Comparison of ENCODE assay signal across 8 cellular contexts in genomic region chr1:24390924-24391782, GRCh38. TPM values are rescaled to one million over a fixed set of nuclear protein-coding genes. Genes with fewer than 3 reads are reported as not detected.
A peak's percentile ranks its signal among the peaks of the same experiment; 100 is the strongest.
DNase-seq lines count a peak whose midpoint lies in the region; ATAC-seq, FAIRE-seq and TF ChIP-seq lines count a peak whose summit lies in the region.

No MANE protein-coding gene starts in this region.

- H4K8ac ChIP-seq in H1 (ENCODE audit: extremely low read depth, insufficient read depth, low read length) (no peak overlapping the region), mesendoderm (ENCODE audit: low read depth, low read length) (no peak overlapping the region)

- H4K91ac ChIP-seq in H1 (replicated peaks; ENCODE audit: insufficient read length, low read length): no peak overlapping the region

- 36% methylated on average over 12 of the region's 12 CpGs; no CpG with 5 or more reads in 1 of the 2 experiments for WGBS in H1 (ENCODE audit: extremely low coverage in 1 of 2, insufficient coverage in 1 of 2, insufficient read length in 1 of 2, insufficient replicate concordance in 2 of 2, low coverage in 1 of 2, low lambda C conversion rate in 2 of 2, missing lambda C conversion rate in 1 of 2), 2 experiments
- whole genome bisulfite sequencing in mesendoderm (ENCODE audit: extremely low coverage, insufficient coverage, low lambda C conversion rate): no CpG with 5 or more reads among the region's 12 CpGs

- H3K4ac ChIP-seq in H1 (replicated peaks; ENCODE audit: insufficient read length, low read depth, low read length): no peak overlapping the region
- H3K4ac ChIP-seq in mesendoderm (ENCODE audit: low read depth, low read length): no peak overlapping the region

- H3K23ac ChIP-seq in H1 (ENCODE audit: insufficient read length) (no peak overlapping the region), mesendoderm (ENCODE audit: low read length) (no peak overlapping the region)

- H2BK15ac ChIP-seq in H1 (ENCODE audit: low read length) (no peak overlapping the region), mesendoderm (replicated peaks; ENCODE audit: low read depth) (no peak overlapping the region)

- H3K56ac ChIP-seq in H1 (replicated peaks; ENCODE audit: insufficient read length, low read depth, low read length) (no peak overlapping the region), mesendoderm (ENCODE audit: low read length) (no peak overlapping the region)

- no peak for TF ChIP-seq EP300 in H1 (IDR thresholded peaks at IDR 0.05; ENCODE audit: borderline replicate concordance in 1 of 2, low read depth in 2 of 2, low read length in 2 of 2)

- no peak overlapping the region for H3K18ac ChIP-seq in H1 (ENCODE audit: extremely low read depth, low read length)
- H3K18ac ChIP-seq in mesendoderm (ENCODE audit: low read length): no peak overlapping the region

- H3K23me2 ChIP-seq in H1 (ENCODE audit: low read depth, low read length): no peaks in the 10 kb centered on the region

- H2BK5ac ChIP-seq in H1 (ENCODE audit: low read depth, low read length) (no peak overlapping the region), mesendoderm (ENCODE audit: low read length) (no peak overlapping the region)

- H3K4me2 ChIP-seq in H1 (ENCODE audit: insufficient read depth in 1 of 2, low read depth in 2 of 2, low read length in 2 of 2) (no peak overlapping the region), mesendoderm (ENCODE audit: low read length) (no peak overlapping the region)

- no peak for TF ChIP-seq POLR2A in H1 (IDR thresholded peaks at IDR 0.05; ENCODE audit: control extremely low read depth in 1 of 2, low read depth in 2 of 2, low read length in 2 of 2)

- peak; percentile 93 to 96 (median 95) for TF ChIP-seq CTCF in H1 (IDR thresholded peaks at IDR 0.05; ENCODE audit: control extremely low read depth in 1 of 3, insufficient read depth in 1 of 3, low read depth in 1 of 3, low read length in 3 of 3)

- H3K79me2 ChIP-seq in H1 (ENCODE audit: control insufficient read depth in 1 of 2, insufficient read depth in 2 of 2, low read length in 2 of 2) (no peaks in the 10 kb centered on the region), mesendoderm (ENCODE audit: control insufficient read depth, insufficient read depth, low read length) (no peaks in the 10 kb centered on the region)

- peak; percentile 54 for ATAC-seq in HG03432 (IDR thresholded peaks at IDR 0.05; ENCODE audit: unreplicated experiment)
- no peak for ATAC-seq in GM18517 (IDR thresholded peaks at IDR 0.05; ENCODE audit: unreplicated experiment)

- POLR2A ChIA-PET in H1 (lab: Charles Lee; ENCODE audit: partially characterized antibody): interaction anchor here (0.6 to 2.2 kb wide), 6 partner anchors 158 to 241 kb away, joined by 3 to 6 read pairs (median 3); no protein-coding TSS in a partner anchor

- H3K79me1 ChIP-seq in H1 (ENCODE audit: low read depth, low read length): no peaks in the 10 kb centered on the region
- no peaks in the 10 kb centered on the region for H3K79me1 ChIP-seq in mesendoderm (ENCODE audit: low read length)

- no peak overlapping the region for H3K27ac ChIP-seq in H1 (ENCODE audit: low read depth, low read length)
- no peak overlapping the region for H3K27ac ChIP-seq in mesendoderm (ENCODE audit: low read depth, low read length)

- H2AK5ac ChIP-seq in H1 (ENCODE audit: low read depth, low read length) (no peak overlapping the region), mesendoderm (ENCODE audit: low read length) (no peak overlapping the region)

- peak; percentile 98 for TF ChIP-seq RAD21 in H1 (IDR thresholded peaks at IDR 0.05 in 1 of 2, conservative IDR thresholded peaks at IDR 0.05 in 1 of 2; ENCODE audit: low read depth in 2 of 2, low read length in 2 of 2)

- peaks cover 9% of the 10 kb centered on the region for H3K4me1 ChIP-seq in NT2/D1 (ENCODE audit: insufficient read depth, insufficient read length)
- H3K4me1 ChIP-seq in H1 (replicated peaks in 1 of 4; ENCODE audit: control insufficient read depth in 3 of 4, insufficient read depth in 4 of 4, low read length in 3 of 4): peaks cover 0 to 2% (median 0%) of the 10 kb centered on the region in 4 experiments; a peak in 4 of 7 replicates
- H3K4me1 ChIP-seq in mesendoderm (ENCODE audit: control insufficient read depth, low read depth, low read length): no peaks in the 10 kb centered on the region

- peaks cover 29% of the 10 kb centered on the region for H3K36me3 ChIP-seq in NT2/D1 (ENCODE audit: insufficient read depth, insufficient read length, low read length)
- H3K36me3 ChIP-seq in H1 (ENCODE audit: control insufficient read depth in 2 of 4, insufficient read depth in 4 of 4, low read length in 3 of 4): no peaks in the 10 kb centered on the region
- no peaks in the 10 kb centered on the region for H3K36me3 ChIP-seq in mesendoderm (ENCODE audit: control insufficient read depth, insufficient read depth, low read length)

- no peak overlapping the region for H3K14ac ChIP-seq in H1 (ENCODE audit: insufficient read length)

- H3K4me3 ChIP-seq in NT2/D1 (ENCODE audit: insufficient read length, low read depth) (no peak overlapping the region), H1 (ENCODE audit: extremely low read depth in 1 of 4, insufficient read depth in 2 of 4, low read depth in 3 of 4, low read length in 4 of 4) (no peak overlapping the region), mesendoderm (ENCODE audit: low read length) (no peak overlapping the region)

- no peak overlapping the region for H2BK12ac ChIP-seq in H1 (ENCODE audit: low read depth, low read length)

- no peaks in the 10 kb centered on the region for H4K20me1 ChIP-seq in H1 (replicated peaks in 1 of 2; ENCODE audit: control insufficient read depth in 1 of 2, insufficient read depth in 2 of 2, low read length in 2 of 2)

- no peak overlapping the region for H2BK120ac ChIP-seq in H1 (replicated peaks; ENCODE audit: low read depth, low read length)
- H2BK120ac ChIP-seq in mesendoderm (ENCODE audit: low read depth, low read length): no peak overlapping the region

- no peaks in the 10 kb centered on the region for H3K27me3 ChIP-seq in NT2/D1 (ENCODE audit: insufficient read depth, insufficient read length)
- H3K27me3 ChIP-seq in H1 (replicated peaks in 1 of 4; ENCODE audit: control insufficient read depth in 3 of 4, extremely low read depth in 1 of 4, insufficient read depth in 3 of 4, low read length in 3 of 4): no peaks in the 10 kb centered on the region
- H3K27me3 ChIP-seq in mesendoderm (ENCODE audit: insufficient read depth, low read length, poor library complexity): no peaks in the 10 kb centered on the region

- H2AFZ ChIP-seq in H1 (ENCODE audit: low read length): no peak overlapping the region

- FAIRE-seq in H1 (lab: Jason Lieb, UNC): no peak

- no peak overlapping the region for H3K9ac ChIP-seq in NT2/D1 (ENCODE audit: insufficient read length, low read depth)
- H3K9ac ChIP-seq in H1 (replicated peaks in 1 of 4; ENCODE audit: extremely low read depth in 1 of 4, low read depth in 3 of 4, low read length in 3 of 4): no peak overlapping the region
- no peak overlapping the region for H3K9ac ChIP-seq in mesendoderm (ENCODE audit: low read length)

- peaks cover 14% of the 10 kb centered on the region; the same call in 1 of the 2 replicates for H3K9me3 ChIP-seq in NT2/D1 (ENCODE audit: insufficient read depth, low read length)
- H3K9me3 ChIP-seq in H1 (ENCODE audit: insufficient read depth in 2 of 2, low read depth in 1 of 2, low read length in 1 of 2): no peaks in the 10 kb centered on the region

- H4K5ac ChIP-seq in H1 (ENCODE audit: insufficient read length, low read depth, low read length) (no peak overlapping the region), mesendoderm (ENCODE audit: low read length) (no peak overlapping the region)

- DNase-seq in GDM1 (lab: John Stamatoyannopoulos, UW): peak; percentile 34
- peak; percentile 87 for DNase-seq in NT2/D1 (ENCODE audit: low read depth, low spot score)
- DNase-seq in activated CD8-positive, alpha-beta memory T cell treated with anti-CD3 and anti-CD28 coated beads, Interleukin-2, amount 50 U/mL, for 4 hours: peak; percentile 70
- peak in 1 of 2 experiments; percentile 66 for DNase-seq in H1 (ENCODE audit: low read depth in 1 of 2, low spot score in 2 of 2)
- peak; percentile 79 for DNase-seq in mesendoderm
- DNase-seq in stimulated activated CD8-positive, alpha-beta memory T cell treated with anti-CD3 and anti-CD28 coated beads, Interleukin-7, amount 100 ng/mL, for 1 hour (ENCODE audit: low read depth in 2 of 2): peak; percentile 40 to 48

- H2BK20ac ChIP-seq in H1 (ENCODE audit: low read length): no peak overlapping the region

- CTCF ChIA-PET in H1 (lab: Charles Lee; ENCODE audit: partially characterized antibody): interaction anchor here (0.6 to 8.4 kb wide), 87 partner anchors 9 to 647 kb away, joined by 3 to 465 read pairs (median 5); partner anchors contain the start of genes IFNLR1, NIPAL3 and STPG1

TF ChIP-seq in H1, 55 proteins besides CTCF, POLR2A, EP300 and RAD21:
- TF ChIP-seq YY1 (IDR thresholded peaks at IDR 0.05; ENCODE audit: low read depth, low read length) (0 out of 2 replicates have a peak, but pooled peaks have one; percentile 10), CREB1 (IDR thresholded peaks at IDR 0.05) (peak; percentile 25; the same call in 1 of the 2 replicates), TAF1 (IDR thresholded peaks at IDR 0.05; ENCODE audit: low read depth, low read length) (no peak)

RNA-seq across cellular contexts. Expression of gene STPG1, which starts 22.4 kb away (rescaled TPM):
- 10.3 and 11.0 TPM in 2 replicates for total RNA-seq in H1 (2021; fragmentation: NEBNext Ultra II Directional; extraction: Animal tissue kit (Norgen Biotek cat#: 25700))
- polyA plus RNA-seq in H1 (2011; rRNA removed): 10.8 and 11.2 TPM in 2 replicates
- polyA plus RNA-seq in H1 (2011; cell fraction: cytosol; rRNA removed): 10.6 TPM
- 9.3 TPM for polyA plus RNA-seq in H1 (2011; cell fraction: nucleus; rRNA removed)
- polyA plus RNA-seq in H1 (2012, experiment 1 of 2): 8.5 to 10.4 TPM (median 9.6 TPM) in 4 replicates
- polyA plus RNA-seq in H1 (2012, experiment 2 of 2): 7.7 TPM
- polyA plus RNA-seq in H1 (2013, experiment 1 of 2): 8.9 TPM
- polyA plus RNA-seq in H1 (2013, experiment 2 of 2): 8.5 TPM
- polyA minus RNA-seq in H1 (2011; rRNA and poly(A)+ RNA removed): 8.9 and 10.7 TPM in 2 replicates
- 7.3 TPM for polyA minus RNA-seq in H1 (2011; cell fraction: cytosol; rRNA and poly(A)+ RNA removed)
- polyA minus RNA-seq in H1 (2011; cell fraction: nucleus; rRNA and poly(A)+ RNA removed): 14.7 TPM
- polyA plus RNA-seq in mesendoderm (2013, experiment 1 of 2): 7.7 TPM
- polyA plus RNA-seq in mesendoderm (2013, experiment 2 of 2): 8.9 TPM

RNA-seq across cellular contexts. Expression of gene NIPAL3, which starts 24.4 kb away (rescaled TPM):
- total RNA-seq in H1 (2021; fragmentation: NEBNext Ultra II Directional; extraction: Animal tissue kit (Norgen Biotek cat#: 25700)): 11.0 and 12.6 TPM in 2 replicates
- 8.8 and 9.1 TPM in 2 replicates for polyA plus RNA-seq in H1 (2011; rRNA removed)
- 9.1 TPM for polyA plus RNA-seq in H1 (2011; cell fraction: cytosol; rRNA removed)
- polyA plus RNA-seq in H1 (2011; cell fraction: nucleus; rRNA removed): 9.5 TPM
- 7.2 to 8.6 TPM (median 7.5 TPM) in 4 replicates for polyA plus RNA-seq in H1 (2012, experiment 1 of 2)
- polyA plus RNA-seq in H1 (2012, experiment 2 of 2): 2.2 TPM
- 7.8 TPM for polyA plus RNA-seq in H1 (2013, experiment 1 of 2)
- 7.7 TPM for polyA plus RNA-seq in H1 (2013, experiment 2 of 2)
- 17.7 and 19.5 TPM in 2 replicates for polyA minus RNA-seq in H1 (2011; rRNA and poly(A)+ RNA removed)
- 6.3 TPM for polyA minus RNA-seq in H1 (2011; cell fraction: cytosol; rRNA and poly(A)+ RNA removed)
- 8.1 TPM for polyA minus RNA-seq in H1 (2011; cell fraction: nucleus; rRNA and poly(A)+ RNA removed)
- 3.5 TPM for polyA plus RNA-seq in mesendoderm (2013, experiment 1 of 2)
- polyA plus RNA-seq in mesendoderm (2013, experiment 2 of 2): 3.6 TPM
